ENCODE assay signal across 17 cellular contexts in the genomic region with DNA sequence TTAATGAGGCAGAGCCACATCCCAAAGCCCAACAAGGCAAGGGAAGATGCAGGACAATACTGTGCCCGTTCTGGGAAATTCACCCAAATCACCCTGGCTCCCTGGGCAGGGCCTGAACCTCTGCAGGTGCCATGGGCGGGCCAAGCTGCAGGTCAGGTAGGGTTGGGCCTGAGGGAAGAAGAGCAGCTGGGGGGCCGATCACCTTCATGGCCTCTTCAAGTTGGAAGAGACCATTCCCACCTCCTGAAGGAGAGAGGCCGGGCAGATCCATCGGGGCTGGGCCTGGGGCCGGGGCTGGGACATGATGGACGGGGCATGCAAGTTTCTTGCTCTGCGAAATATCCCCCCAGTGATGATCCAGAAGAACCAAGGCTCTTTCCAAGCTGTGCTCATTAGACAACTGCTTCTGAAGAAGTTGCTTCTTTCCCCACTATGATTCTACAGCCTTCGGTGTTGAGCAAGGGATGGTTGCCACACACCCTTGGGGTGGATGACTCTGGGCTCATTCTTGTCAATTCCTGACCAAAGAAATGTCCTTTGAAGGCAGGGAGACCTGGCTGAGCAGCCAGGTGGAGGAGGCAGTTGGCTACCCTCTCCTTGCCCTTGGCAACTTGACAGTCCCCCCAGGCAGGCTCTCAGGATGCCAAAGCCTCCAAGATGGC. TPM values are rescaled to one million over a fixed set of nuclear protein-coding genes. Genes with fewer than 3 reads are reported as not detected.
DNase-seq lines count a peak whose midpoint lies in the region; ATAC-seq, FAIRE-seq and TF ChIP-seq lines count a peak whose summit lies in the region.
"Had no signal": no experiment of that assay in that cellular context is flagged by ENCODE, and none has a peak within 500 bp of the region (broad histone marks: within the 10 kb centered on the region; RNA-seq: fewer than 3 reads in every experiment).

No MANE protein-coding gene starts in this region.

- no peak for TF ChIP-seq POLR2A in Peyer's patch (IDR thresholded peaks at IDR 0.05)
- no peak for TF ChIP-seq POLR2A in H1 (IDR thresholded peaks at IDR 0.05; ENCODE audit: control extremely low read depth in 1 of 2, low read depth in 2 of 2, low read length in 2 of 2)

- no peaks in the 10 kb centered on the region for H3K27me3 ChIP-seq in Peyer's patch
- H3K27me3 ChIP-seq in H1 (replicated peaks in 1 of 4; ENCODE audit: control insufficient read depth in 3 of 4, extremely low read depth in 1 of 4, insufficient read depth in 3 of 4, low read length in 3 of 4) = no peaks in the 10 kb centered on the region
- H3K27me3 ChIP-seq: foreskin keratinocyte, tibial artery had no signal

- no peak for TF ChIP-seq EP300 in H1 (IDR thresholded peaks at IDR 0.05; ENCODE audit: borderline replicate concordance in 1 of 2, low read depth in 2 of 2, low read length in 2 of 2)

- TF ChIP-seq RAD21 in H1 (IDR thresholded peaks at IDR 0.05 in 1 of 2, conservative IDR thresholded peaks at IDR 0.05 in 1 of 2; ENCODE audit: low read depth in 2 of 2, low read length in 2 of 2) = no peak

- H2BK15ac ChIP-seq in H1 (ENCODE audit: low read length) = no peak overlapping the region

- CTCF ChIA-PET in H1 (lab: Charles Lee; ENCODE audit: partially characterized antibody) = interaction anchor here (0.7 to 1.9 kb wide), 5 partner anchors 14 to 84 kb away, joined by 3 to 4 read pairs (median 3); no protein-coding TSS in a partner anchor

- H3K79me1 ChIP-seq in H1 (ENCODE audit: low read depth, low read length) = peaks cover 5% of the 10 kb centered on the region; the same call in 1 of the 2 replicates

- peaks cover 2% of the 10 kb centered on the region; the same call in 1 of the 2 replicates for H3K23me2 ChIP-seq in H1 (ENCODE audit: low read depth, low read length)

- peaks cover 0 to 38% (median 0%) of the 10 kb centered on the region in 3 donors for H3K36me3 ChIP-seq in Peyer's patch
- H3K36me3 ChIP-seq in H1 (ENCODE audit: control insufficient read depth in 2 of 4, insufficient read depth in 4 of 4, low read length in 3 of 4) = peaks cover 0 to 7% (median 1%) of the 10 kb centered on the region in 4 experiments; a peak in 4 of 8 replicates

- in situ Hi-C loops in G401 (cut with HindIII; ENCODE audit: low sequenced_read_pairs) = no loop called here

- DNase-seq in G401 (ENCODE audit: low spot score) = peak; percentile 68
- peak in 2 of 3 donors; percentile 29 to 41 for DNase-seq in Peyer's patch
- DNase-seq in H1 (ENCODE audit: low read depth in 1 of 2, low spot score in 2 of 2) = no peak
- peak; percentile 54 for DNase-seq in sciatic nerve (ENCODE audit: low spot score)
- no peak for DNase-seq in SW480 (ENCODE audit: low spot score)
- DNase-seq in hippocampal formation (lab: John Stamatoyannopoulos, UW) = no peak
- no peak for DNase-seq in GF-D8 (lab: John Stamatoyannopoulos, UW)
- DNase-seq: COR-L47, foreskin keratinocyte, hypothalamus, NCI-H1092, NCI-H2029 treated with DMSO at 0.1 percent for 48 hours, NCI-H446 treated with DMSO at 0.1 percent for 48 hours, T-helper 1 cell had no signal

- no peak overlapping the region for H2BK5ac ChIP-seq in H1 (ENCODE audit: low read depth, low read length)

- H3K4me2 ChIP-seq in H1 (ENCODE audit: insufficient read depth in 1 of 2, low read depth in 2 of 2, low read length in 2 of 2) = no peak overlapping the region

- no peaks in the 10 kb centered on the region for H3K9me3 ChIP-seq in Peyer's patch
- H3K9me3 ChIP-seq in H1 (ENCODE audit: insufficient read depth in 2 of 2, low read depth in 1 of 2, low read length in 1 of 2) = no peaks in the 10 kb centered on the region
- H3K9me3 ChIP-seq: tibial artery had no signal

- H3K4me3 ChIP-seq in Peyer's patch = no peak overlapping the region
- no peak overlapping the region for H3K4me3 ChIP-seq in H1 (ENCODE audit: extremely low read depth in 1 of 4, insufficient read depth in 2 of 4, low read depth in 3 of 4, low read length in 4 of 4)
- H3K4me3 ChIP-seq: tibial artery had no signal

- H2AFZ ChIP-seq in H1 (ENCODE audit: low read length) = no peak overlapping the region

- H4K20me1 ChIP-seq in H1 (replicated peaks in 1 of 2; ENCODE audit: control insufficient read depth in 1 of 2, insufficient read depth in 2 of 2, low read length in 2 of 2) = peaks cover 2 to 10% of the 10 kb centered on the region in 2 experiments

- H3K27ac ChIP-seq in Peyer's patch (no peak overlapping the region), H1 (ENCODE audit: low read depth, low read length) (no peak overlapping the region)
- H3K27ac ChIP-seq: epithelial cell of prostate, foreskin keratinocyte, tibial artery, VCaP had no signal

- no peak overlapping the region for H4K5ac ChIP-seq in H1 (ENCODE audit: insufficient read length, low read depth, low read length)

- H3K4ac ChIP-seq in H1 (replicated peaks; ENCODE audit: insufficient read length, low read depth, low read length) = no peak overlapping the region

- H2BK20ac ChIP-seq in H1 (ENCODE audit: low read length) = no peak overlapping the region

- H3K23ac ChIP-seq in H1 (ENCODE audit: insufficient read length) = no peak overlapping the region

- H2AK5ac ChIP-seq in H1 (ENCODE audit: low read depth, low read length) = no peak overlapping the region

- TF ChIP-seq CTCF in Peyer's patch (IDR thresholded peaks at IDR 0.05) = no peak
- TF ChIP-seq CTCF in H1 (IDR thresholded peaks at IDR 0.05; ENCODE audit: control extremely low read depth in 1 of 3, insufficient read depth in 1 of 3, low read depth in 1 of 3, low read length in 3 of 3) = no peak

- ATAC-seq in sciatic nerve = no peak
- ATAC-seq: foreskin keratinocyte had no signal

- no peak overlapping the region for H2BK12ac ChIP-seq in H1 (ENCODE audit: low read depth, low read length)

- H3K79me2 ChIP-seq in H1 (ENCODE audit: control insufficient read depth in 1 of 2, insufficient read depth in 2 of 2, low read length in 2 of 2) = no peaks in the 10 kb centered on the region

- no peak overlapping the region for H3K14ac ChIP-seq in H1 (ENCODE audit: insufficient read length)

- intact Hi-C loops in sciatic nerve (cut with DNase I) = no loop called here

- no peak overlapping the region for H4K91ac ChIP-seq in H1 (replicated peaks; ENCODE audit: insufficient read length, low read length)

- POLR2A ChIA-PET in H1 (lab: Charles Lee; ENCODE audit: partially characterized antibody) = no interaction called here

- H3K4me1 ChIP-seq in Peyer's patch (peaks cover 0 to 1% (median 0%) of the 10 kb centered on the region in 4 donors), H1 (replicated peaks in 1 of 4; ENCODE audit: control insufficient read depth in 3 of 4, insufficient read depth in 4 of 4, low read length in 3 of 4) (peaks cover 0 to 15% (median 10%) of the 10 kb centered on the region in 4 experiments; a peak in 6 of 7 replicates)

- H2BK120ac ChIP-seq in H1 (replicated peaks; ENCODE audit: low read depth, low read length) = no peak overlapping the region

- H4K8ac ChIP-seq in H1 (ENCODE audit: extremely low read depth, insufficient read depth, low read length) = 0 out of 2 replicates have a peak overlapping the region, but pooled peaks have one; percentile 15

- no peak overlapping the region for H3K9ac ChIP-seq in H1 (replicated peaks in 1 of 4; ENCODE audit: extremely low read depth in 1 of 4, low read depth in 3 of 4, low read length in 3 of 4)

- WGBS in H1 (ENCODE audit: extremely low coverage in 1 of 2, insufficient coverage in 1 of 2, insufficient read length in 1 of 2, insufficient replicate concordance in 2 of 2, low coverage in 1 of 2, low lambda C conversion rate in 2 of 2, missing lambda C conversion rate in 1 of 2), 2 experiments = 94% methylated on average over 8 of the region's 9 CpGs; no CpG with 5 or more reads in 1 of the 2 experiments

- H3K56ac ChIP-seq in H1 (replicated peaks; ENCODE audit: insufficient read length, low read depth, low read length) = no peak overlapping the region

- FAIRE-seq in H1 (lab: Jason Lieb, UNC) = no peak

- no peak overlapping the region for H3K18ac ChIP-seq in H1 (ENCODE audit: extremely low read depth, low read length)

TF ChIP-seq in H1, 55 proteins besides CTCF, POLR2A, EP300 and RAD21 (continues in another document):
- TF ChIP-seq FOSL1 (IDR thresholded peaks at IDR 0.05; ENCODE audit: insufficient read depth, low read depth, low read length) (no peak), POU5F1 (IDR thresholded peaks at IDR 0.05; ENCODE audit: low read depth, low read length) (no peak), HDAC6 (IDR thresholded peaks at IDR 0.05; ENCODE audit: low read depth, low read length) (no peak)

RNA-seq across cellular contexts. Expression of gene KLHL25, which starts 38.2 kb away (rescaled TPM):
- 11.2 and 15.6 TPM in 2 replicates for total RNA-seq in G401 (2014; rRNA removed; shearing (Covaris generic))
- 10 to 100 TPM in 3 of 4 donors, 1 to 10 TPM in 1; 9.9 to 23.6 (median 17.2) TPM for total RNA-seq in Peyer's patch
- 16.5 and 17.1 TPM in 2 replicates for total RNA-seq in H1 (2021; fragmentation: NEBNext Ultra II Directional; extraction: Animal tissue kit (Norgen Biotek cat#: 25700))
- polyA plus RNA-seq in H1 (2011; rRNA removed) = 22.0 and 28.6 TPM in 2 replicates
- polyA plus RNA-seq in H1 (2011; cell fraction: cytosol; rRNA removed) = 19.5 TPM
- 35.3 TPM for polyA plus RNA-seq in H1 (2011; cell fraction: nucleus; rRNA removed)
- 10.2 to 16.3 TPM (median 14.4 TPM) in 4 replicates for polyA plus RNA-seq in H1 (2012, experiment 1 of 2)
- polyA plus RNA-seq in H1 (2012, experiment 2 of 2) = 13.3 TPM
- 7.5 TPM for polyA plus RNA-seq in H1 (2013, experiment 1 of 2)
- 6.3 TPM for polyA plus RNA-seq in H1 (2013, experiment 2 of 2)
- 17.1 and 19.3 TPM in 2 replicates for polyA minus RNA-seq in H1 (2011; rRNA and poly(A)+ RNA removed)
- 14.2 TPM for polyA minus RNA-seq in H1 (2011; cell fraction: cytosol; rRNA and poly(A)+ RNA removed)
- polyA minus RNA-seq in H1 (2011; cell fraction: nucleus; rRNA and poly(A)+ RNA removed) = 28.4 TPM
- 6.2 TPM for total RNA-seq in sciatic nerve

Comparison
In these comparisons a context has a peak if more than half of its experiments do, and no peak if none do; other contexts are left out.
1. DNase-seq: peak in G401 (single experiment), Peyer's patch (2 of 3) and sciatic nerve (single experiment); none in H1 (0 of 2), SW480 (single experiment), hippocampal formation (0 of 2) and GF-D8 (single experiment).